18 cellular contexts compared by ENCODE assay signal in the genomic region with DNA sequence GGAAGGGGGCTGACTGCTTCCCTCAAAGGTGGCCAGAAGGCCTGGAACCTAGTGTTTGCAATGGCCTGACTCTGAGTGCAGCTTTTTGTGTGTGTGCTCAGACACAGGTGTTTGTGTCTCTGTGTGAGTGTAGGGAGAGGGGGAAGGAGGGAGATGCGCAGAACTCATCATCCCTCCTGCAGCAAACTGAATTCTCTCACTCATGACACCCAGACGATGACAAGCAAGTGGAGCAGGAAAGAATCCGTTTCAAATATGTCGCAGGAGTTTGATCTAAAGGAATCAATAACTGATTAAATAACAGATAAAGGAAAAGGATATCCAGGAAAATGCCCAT.
DNase-seq lines count a peak whose midpoint lies in the region; ATAC-seq and TF ChIP-seq lines count a peak whose summit lies in the region.
"Had no signal": no experiment of that assay in that cellular context is flagged by ENCODE, and none has a peak within 500 bp of the region (broad histone marks: within the 10 kb centered on the region; RNA-seq: fewer than 3 reads in every experiment).

No MANE protein-coding gene starts in this region.

- peak overlapping the region; percentile 92 for H3K27ac Mint-ChIP-seq in activated T-cell treated with anti-CD3 and anti-CD28 coated beads, Interleukin-2, amount 50 U/mL, for 24 hours
- H3K27ac Mint-ChIP-seq in activated naive CD8-positive, alpha-beta T cell treated with anti-CD3 and anti-CD28 coated beads, Interleukin-2, amount 10 ng/mL, durations not matched to agents 7 days and 5 days = peak overlapping the region; percentile 65
- H3K27ac Mint-ChIP-seq in stimulated activated effector memory CD8-positive, alpha-beta T cell treated with anti-CD3 and anti-CD28 coated beads, Interleukin-12 subunit alpha, Interleukin-12 subunit beta, amount 100 ng/mL, for 72 hours = peak overlapping the region; percentile 95
- H3K27ac Mint-ChIP-seq: progenitor cell of endocrine pancreas had no signal

- H3K4me3 Mint-ChIP-seq in activated T-cell treated with anti-CD3 and anti-CD28 coated beads, Interleukin-2, amount 50 U/mL, for 24 hours = no peak overlapping the region
- H3K4me3 Mint-ChIP-seq in activated naive CD8-positive, alpha-beta T cell treated with anti-CD3 and anti-CD28 coated beads, Interleukin-2, amount 10 ng/mL, durations not matched to agents 7 days and 5 days = no peak overlapping the region
- peak overlapping the region; percentile 70 for H3K4me3 Mint-ChIP-seq in stimulated activated effector memory CD8-positive, alpha-beta T cell treated with anti-CD3 and anti-CD28 coated beads, Interleukin-12 subunit alpha, Interleukin-12 subunit beta, amount 100 ng/mL, for 72 hours

- no peaks in the 10 kb centered on the region for H3K9me3 ChIP-seq in MM.1S (replicated peaks; ENCODE audit: insufficient read depth, low read length)
- H3K9me3 ChIP-seq: esophagus muscularis mucosa had no signal

- intact Hi-C loops in cardiac septum (cut with DNase I) = no loop called here

- H3K4me1 Mint-ChIP-seq in activated T-cell treated with anti-CD3 and anti-CD28 coated beads, Interleukin-2, amount 50 U/mL, for 24 hours (ENCODE audit: low read depth) = peaks cover 57% of the 10 kb centered on the region
- H3K4me1 Mint-ChIP-seq in activated naive CD8-positive, alpha-beta T cell treated with anti-CD3 and anti-CD28 coated beads, Interleukin-2, amount 10 ng/mL, durations not matched to agents 7 days and 5 days = peaks cover 45% of the 10 kb centered on the region
- H3K4me1 Mint-ChIP-seq in stimulated activated effector memory CD8-positive, alpha-beta T cell treated with anti-CD3 and anti-CD28 coated beads, Interleukin-12 subunit alpha, Interleukin-12 subunit beta, amount 100 ng/mL, for 72 hours = peaks cover 73% of the 10 kb centered on the region

- H3K9me2 ChIP-seq in MM.1S (replicated peaks; ENCODE audit: insufficient read depth, low read length) = no peaks in the 10 kb centered on the region

- H2AFZ ChIP-seq in MM.1S (ENCODE audit: low read length) = 0 out of 2 replicates have a peak overlapping the region, but pooled peaks have one; percentile 6

- no peaks in the 10 kb centered on the region for H3K36me3 Mint-ChIP-seq in activated T-cell treated with anti-CD3 and anti-CD28 coated beads, Interleukin-2, amount 50 U/mL, for 24 hours (ENCODE audit: low read depth)
- H3K36me3 Mint-ChIP-seq in activated naive CD8-positive, alpha-beta T cell treated with anti-CD3 and anti-CD28 coated beads, Interleukin-2, amount 10 ng/mL, durations not matched to agents 7 days and 5 days = peaks cover 16% of the 10 kb centered on the region
- peaks cover 11% of the 10 kb centered on the region for H3K36me3 Mint-ChIP-seq in stimulated activated effector memory CD8-positive, alpha-beta T cell treated with anti-CD3 and anti-CD28 coated beads, Interleukin-12 subunit alpha, Interleukin-12 subunit beta, amount 100 ng/mL, for 72 hours

- H3K27me3 ChIP-seq in MM.1S (replicated peaks; ENCODE audit: insufficient read depth, low read length) = no peaks in the 10 kb centered on the region
- H3K27me3 ChIP-seq: esophagus muscularis mucosa had no signal

- no peak overlapping the region; the same call in 1 of the 2 replicates for H3K9ac ChIP-seq in MM.1S (ENCODE audit: low read length)

- peaks cover 64% of the 10 kb centered on the region for H3K4me1 ChIP-seq in MM.1S (ENCODE audit: low read length)
- H3K4me1 ChIP-seq: esophagus muscularis mucosa had no signal

- H3K79me2 ChIP-seq in MM.1S (ENCODE audit: low read length) = no peaks in the 10 kb centered on the region

- no peaks in the 10 kb centered on the region for H3K9me3 Mint-ChIP-seq in activated T-cell treated with anti-CD3 and anti-CD28 coated beads, Interleukin-2, amount 50 U/mL, for 24 hours
- peaks cover 5% of the 10 kb centered on the region for H3K9me3 Mint-ChIP-seq in activated naive CD8-positive, alpha-beta T cell treated with anti-CD3 and anti-CD28 coated beads, Interleukin-2, amount 10 ng/mL, durations not matched to agents 7 days and 5 days
- peaks cover 4% of the 10 kb centered on the region for H3K9me3 Mint-ChIP-seq in stimulated activated effector memory CD8-positive, alpha-beta T cell treated with anti-CD3 and anti-CD28 coated beads, Interleukin-12 subunit alpha, Interleukin-12 subunit beta, amount 100 ng/mL, for 72 hours

- H4K20me1 ChIP-seq in MM.1S (ENCODE audit: insufficient read depth, low read length) = no peaks in the 10 kb centered on the region

- ATAC-seq in activated naive CD8-positive, alpha-beta T cell treated with anti-CD3 and anti-CD28 coated beads, Interleukin-2, amount 10 ng/mL, durations not matched to agents 7 days and 5 days (ENCODE audit: low read depth) = no peak
- no peak for ATAC-seq in stimulated activated effector memory CD8-positive, alpha-beta T cell treated with anti-CD3 and anti-CD28 coated beads, Interleukin-12 subunit alpha, Interleukin-12 subunit beta, amount 100 ng/mL, for 72 hours

- H3K4me2 ChIP-seq in MM.1S (ENCODE audit: low read depth, low read length) = peak overlapping the region; percentile 45; the same call in 1 of the 2 replicates

- H3F3A ChIP-seq in MM.1S (ENCODE audit: insufficient read depth, low read length) = peaks cover 22% of the 10 kb centered on the region

- H3K27me3 Mint-ChIP-seq in activated T-cell treated with anti-CD3 and anti-CD28 coated beads, Interleukin-2, amount 50 U/mL, for 24 hours = no peaks in the 10 kb centered on the region
- H3K27me3 Mint-ChIP-seq in activated naive CD8-positive, alpha-beta T cell treated with anti-CD3 and anti-CD28 coated beads, Interleukin-2, amount 10 ng/mL, durations not matched to agents 7 days and 5 days = no peaks in the 10 kb centered on the region
- H3K27me3 Mint-ChIP-seq: progenitor cell of endocrine pancreas had no signal

- POLR2A ChIA-PET in activated naive CD8-positive, alpha-beta T cell treated with anti-CD3 and anti-CD28 coated beads, Interleukin-2, amount 10 ng/mL, durations not matched to agents 7 days and 5 days (lab: Charles Lee) = interaction anchor here (1.1 to 1.5 kb wide), 2 partner anchors 101 to 260 kb away, joined by 3 to 5 read pairs; a partner anchor contains a TSS

- H3K27ac ChIP-seq in MM.1S (ENCODE audit: low read length) = peak overlapping the region; percentile 74; the same call in 1 of the 2 replicates
- H3K27ac ChIP-seq: C4-2B, esophagus muscularis mucosa had no signal

- H3K4me3 ChIP-seq in MM.1S (ENCODE audit: low read length) = no peak overlapping the region
- H3K4me3 ChIP-seq: esophagus muscularis mucosa had no signal

- no peak for TF ChIP-seq CTCF in MM.1S (IDR thresholded peaks at IDR 0.05; ENCODE audit: low read length)

- no peak for DNase-seq in activated T-cell treated with anti-CD3 and anti-CD28 coated beads, Interleukin-2, amount 50 U/mL, for 24 hours
- DNase-seq in activated T-cell treated with anti-CD3 and anti-CD28 coated beads, Interleukin-2, amount 50 U/mL, for 1 hour = no peak
- DNase-seq in MM.1S = peak; percentile 4
- no peak for DNase-seq in activated naive CD8-positive, alpha-beta T cell treated with anti-CD3 and anti-CD28 coated beads, Interleukin-2, amount 10 ng/mL, durations not matched to agents 7 days and 5 days
- no peak for DNase-seq in stimulated activated effector memory CD8-positive, alpha-beta T cell treated with anti-CD3 and anti-CD28 coated beads, Interleukin-12 subunit alpha, Interleukin-12 subunit beta, amount 100 ng/mL, for 72 hours (ENCODE audit: low spot score in 2 of 2)
- no peak for DNase-seq in cardiac septum (ENCODE audit: low spot score)
- no peak for DNase-seq in HuH-7 (ENCODE audit: low spot score)
- no peak for DNase-seq in GF-D8 (lab: John Stamatoyannopoulos, UW)
- DNase-seq: activated CD4-positive, alpha-beta T cell treated with anti-CD3 and anti-CD28 coated beads, Interleukin-2, amount 50 U/mL, for 1 hour; effector CD4-positive, alpha-beta T cell; left cardiac atrium; NCI-H1092; NCI-H2081; NCI-H446 treated with DMSO at 0.1 percent for 48 hours; stimulated activated CD4-positive, alpha-beta T cell treated with anti-CD3 and anti-CD28 coated beads, Interleukin-2, amount 100 ng/mL, for 48 hours had no signal

- no peaks in the 10 kb centered on the region for H3K36me3 ChIP-seq in MM.1S (replicated peaks; ENCODE audit: insufficient read depth, low read length)
- H3K36me3 ChIP-seq: esophagus muscularis mucosa had no signal
